ENCODE assay signal across 36 cellular contexts in the genomic region with DNA sequence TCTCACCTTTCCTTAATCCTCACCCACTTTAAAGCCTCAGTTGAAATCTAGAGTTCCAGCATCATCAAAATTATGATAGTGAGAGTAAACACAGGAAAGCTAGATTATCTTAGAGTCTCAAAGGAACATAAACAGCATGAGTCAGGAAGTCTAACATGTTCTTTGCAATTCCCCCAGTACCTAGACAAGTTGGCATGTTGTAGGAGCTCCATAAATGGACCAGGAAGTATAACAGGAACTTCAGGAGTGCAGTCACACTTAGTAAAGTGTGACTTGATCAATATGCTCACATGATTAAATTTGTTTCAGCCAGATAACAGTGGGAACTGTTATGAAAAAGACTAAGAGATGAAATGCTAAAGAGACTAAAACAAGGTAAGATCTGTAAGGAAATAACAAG.
"Had no signal": no experiment of that assay in that cellular context is flagged by ENCODE, and none has a peak within 500 bp of the region (broad histone marks: within the 10 kb centered on the region; RNA-seq: fewer than 3 reads in every experiment).

No MANE protein-coding gene starts in this region.

- DNase-seq: activated B cell treated with CpG ODN at 0.5 μM for 24 hours; activated CD4-positive, alpha-beta memory T cell treated with anti-CD3 and anti-CD28 coated beads for 36 hours; activated CD4-positive, alpha-beta T cell treated with anti-CD3 and anti-CD28 coated beads for 4 hours; activated CD4-positive, alpha-beta T cell treated with anti-CD3 and anti-CD28 coated beads, Interleukin-2, amount 10 ng/mL, durations not matched to agents 24 days and 14 days; activated CD4-positive, alpha-beta T cell treated with anti-CD3 and anti-CD28 coated beads, Interleukin-2, amount 50 U/mL, for 1 hour; activated CD4-positive, alpha-beta T cell treated with anti-CD3 and anti-CD28 coated beads, Interleukin-2, amount 50 U/mL, for 4 hours; activated CD4-positive, CD25-positive, alpha-beta regulatory T cell treated with anti-CD3 and anti-CD28 coated beads, Interleukin-2, amount 50 U/mL, for 72 hours; activated CD8-positive, alpha-beta memory T cell treated with anti-CD3 and anti-CD28 coated beads, Interleukin-2, amount 50 U/mL, for 4 hours; activated CD8-positive, alpha-beta T cell treated with anti-CD3 and anti-CD28 coated beads for 36 hours; activated effector memory CD4-positive, alpha-beta T cell treated with anti-CD3 and anti-CD28 coated beads, Interleukin-2, amount 50 U/mL, for 16 hours; activated gamma-delta T cell treated with Interleukin-2 at 50 U/mL for 16 hours; activated naive CD4-positive, alpha-beta T cell; activated naive CD4-positive, alpha-beta T cell treated with anti-CD3 and anti-CD28 coated beads for 36 hours; activated naive CD4-positive, alpha-beta T cell treated with anti-CD3 and anti-CD28 coated beads, Interleukin-2, amount 50 U/mL, for 16 hours; activated naive CD8-positive, alpha-beta T cell treated with anti-CD3 and anti-CD28 coated beads for 36 hours; activated T-cell treated with anti-CD3 and anti-CD28 coated beads for 4 hours; activated T-cell treated with anti-CD3 and anti-CD28 coated beads, Interleukin-2, amount 50 U/mL, for 1 hour; activated T-cell treated with anti-CD3 and anti-CD28 coated beads, Interleukin-2, amount 50 U/mL, for 4 hours; activated T-cell treated with anti-CD3 and anti-CD28 coated beads, Interleukin-2, amount 50 U/mL, for 72 hours; adrenal gland; amygdala; anterior cingulate cortex; brain microvascular endothelial cell; central memory CD4-positive, alpha-beta T cell; T-helper 1 cell; T-helper 2 cell; T-helper 9 cell had no signal

- H3K27me3 Mint-ChIP-seq: activated B cell treated with CpG ODN at 0.5 μM for 24 hours; activated CD4-positive, alpha-beta memory T cell treated with anti-CD3 and anti-CD28 coated beads for 36 hours; activated CD4-positive, alpha-beta T cell treated with anti-CD3 and anti-CD28 coated beads, Interleukin-2, amount 10 ng/mL, durations not matched to agents 24 days and 14 days; activated CD8-positive, alpha-beta T cell treated with anti-CD3 and anti-CD28 coated beads for 36 hours; activated naive CD8-positive, alpha-beta T cell treated with anti-CD3 and anti-CD28 coated beads for 36 hours; activated T-helper 17 cell treated with anti-CD3 and anti-CD28 coated beads, Interleukin-2, amount 50 U/mL, for 72 hours had no signal

- H3K4me1 ChIP-seq: adrenal gland, ascending aorta, breast epithelium had no signal

- ATAC-seq: activated CD8-positive, alpha-beta T cell treated with anti-CD3 and anti-CD28 coated beads for 36 hours; activated naive CD4-positive, alpha-beta T cell treated with anti-CD3 and anti-CD28 coated beads, Interleukin-2, amount 50 U/mL, for 72 hours; activated T-cell treated with anti-CD3 and anti-CD28 coated beads, Interleukin-2, amount 50 U/mL, for 4 hours; activated T-cell treated with anti-CD3 and anti-CD28 coated beads, Interleukin-2, amount 50 U/mL, for 72 hours; activated T-helper 17 cell treated with anti-CD3 and anti-CD28 coated beads, Interleukin-2, amount 50 U/mL, for 72 hours had no signal

- H3K27ac Mint-ChIP-seq: activated B cell treated with CpG ODN at 0.5 μM for 24 hours; activated CD4-positive, alpha-beta memory T cell treated with anti-CD3 and anti-CD28 coated beads for 36 hours; activated CD4-positive, alpha-beta T cell treated with anti-CD3 and anti-CD28 coated beads, Interleukin-2, amount 10 ng/mL, durations not matched to agents 24 days and 14 days; activated CD8-positive, alpha-beta T cell treated with anti-CD3 and anti-CD28 coated beads for 36 hours; activated naive CD4-positive, alpha-beta T cell treated with anti-CD3 and anti-CD28 coated beads for 36 hours; activated naive CD4-positive, alpha-beta T cell treated with anti-CD3 and anti-CD28 coated beads, Interleukin-2, amount 50 U/mL, for 72 hours; activated naive CD8-positive, alpha-beta T cell treated with anti-CD3 and anti-CD28 coated beads for 36 hours; activated T-cell treated with anti-CD3 and anti-CD28 coated beads, Interleukin-2, amount 50 U/mL, for 72 hours; activated T-helper 1 cell treated with anti-CD3 and anti-CD28 coated beads, Interleukin-12 subunit alpha, Interleukin-12 subunit beta, Interleukin-2, Interleukin-4 antibody, amounts not matched to agents 30 ng/mL and 10 ng/mL and 1 ng/mL, durations not matched to agents 14 hours and 24 hours and 36 hours; activated T-helper 17 cell treated with anti-CD3 and anti-CD28 coated beads, Interleukin-2, amount 50 U/mL, for 72 hours; T-helper 1 cell treated with Interleukin-12 subunit alpha and Interleukin-12 subunit beta and Interleukin-4 antibody, amounts not matched to agents 30 μg/mL and 1 μg/mL, for 36 hours; T-helper 2 cell treated with Interferon-gamma antibody and Interleukin-4, amounts not matched to agents 5 μg/mL and 100 μg/mL, for 36 hours had no signal

- H3K4me3 ChIP-seq: adrenal gland, ascending aorta, breast epithelium had no signal

- H3K36me3 ChIP-seq: adrenal gland, ascending aorta, brain microvascular endothelial cell, breast epithelium had no signal

- H3K27ac ChIP-seq: adrenal gland, ascending aorta, brain microvascular endothelial cell, breast epithelium, VCaP had no signal

- H3K4me1 Mint-ChIP-seq: activated B cell treated with CpG ODN at 0.5 μM for 24 hours; activated CD4-positive, alpha-beta T cell treated with anti-CD3 and anti-CD28 coated beads, Interleukin-2, amount 10 ng/mL, durations not matched to agents 24 days and 14 days; activated naive CD8-positive, alpha-beta T cell treated with anti-CD3 and anti-CD28 coated beads for 36 hours; activated T-helper 17 cell treated with anti-CD3 and anti-CD28 coated beads, Interleukin-2, amount 50 U/mL, for 72 hours had no signal

- FAIRE-seq: TTC549 had no signal

- H3K9me3 ChIP-seq: ascending aorta, breast epithelium had no signal

- H3K4me3 Mint-ChIP-seq: activated B cell treated with CpG ODN at 0.5 μM for 24 hours; activated CD4-positive, alpha-beta memory T cell treated with anti-CD3 and anti-CD28 coated beads for 36 hours; activated CD4-positive, alpha-beta T cell treated with anti-CD3 and anti-CD28 coated beads, Interleukin-2, amount 10 ng/mL, durations not matched to agents 24 days and 14 days; activated CD8-positive, alpha-beta T cell treated with anti-CD3 and anti-CD28 coated beads for 36 hours; activated naive CD4-positive, alpha-beta T cell treated with anti-CD3 and anti-CD28 coated beads for 36 hours; activated naive CD8-positive, alpha-beta T cell treated with anti-CD3 and anti-CD28 coated beads for 36 hours; activated T-cell treated with anti-CD3 and anti-CD28 coated beads, Interleukin-2, amount 50 U/mL, for 4 hours; activated T-cell treated with anti-CD3 and anti-CD28 coated beads, Interleukin-2, amount 50 U/mL, for 72 hours; activated T-helper 1 cell treated with anti-CD3 and anti-CD28 coated beads, Interleukin-12 subunit alpha, Interleukin-12 subunit beta, Interleukin-2, Interleukin-4 antibody, amounts not matched to agents 30 ng/mL and 10 ng/mL and 1 ng/mL, durations not matched to agents 14 hours and 24 hours and 36 hours; activated T-helper 17 cell treated with anti-CD3 and anti-CD28 coated beads, Interleukin-2, amount 50 U/mL, for 72 hours; T-helper 1 cell treated with Interleukin-12 subunit alpha and Interleukin-12 subunit beta and Interleukin-4 antibody, amounts not matched to agents 30 μg/mL and 1 μg/mL, for 36 hours; T-helper 2 cell treated with Interferon-gamma antibody and Interleukin-4, amounts not matched to agents 5 μg/mL and 100 μg/mL, for 36 hours had no signal

- H3K27me3 ChIP-seq: adrenal gland, ascending aorta, brain microvascular endothelial cell, breast epithelium had no signal

- H3K36me3 Mint-ChIP-seq: activated CD4-positive, alpha-beta memory T cell treated with anti-CD3 and anti-CD28 coated beads for 36 hours; activated naive CD4-positive, alpha-beta T cell treated with anti-CD3 and anti-CD28 coated beads, Interleukin-2, amount 50 U/mL, for 72 hours; activated naive CD8-positive, alpha-beta T cell treated with anti-CD3 and anti-CD28 coated beads for 36 hours had no signal
